Comparison of ENCODE assay signal across 1 cellular context in the genomic region with DNA sequence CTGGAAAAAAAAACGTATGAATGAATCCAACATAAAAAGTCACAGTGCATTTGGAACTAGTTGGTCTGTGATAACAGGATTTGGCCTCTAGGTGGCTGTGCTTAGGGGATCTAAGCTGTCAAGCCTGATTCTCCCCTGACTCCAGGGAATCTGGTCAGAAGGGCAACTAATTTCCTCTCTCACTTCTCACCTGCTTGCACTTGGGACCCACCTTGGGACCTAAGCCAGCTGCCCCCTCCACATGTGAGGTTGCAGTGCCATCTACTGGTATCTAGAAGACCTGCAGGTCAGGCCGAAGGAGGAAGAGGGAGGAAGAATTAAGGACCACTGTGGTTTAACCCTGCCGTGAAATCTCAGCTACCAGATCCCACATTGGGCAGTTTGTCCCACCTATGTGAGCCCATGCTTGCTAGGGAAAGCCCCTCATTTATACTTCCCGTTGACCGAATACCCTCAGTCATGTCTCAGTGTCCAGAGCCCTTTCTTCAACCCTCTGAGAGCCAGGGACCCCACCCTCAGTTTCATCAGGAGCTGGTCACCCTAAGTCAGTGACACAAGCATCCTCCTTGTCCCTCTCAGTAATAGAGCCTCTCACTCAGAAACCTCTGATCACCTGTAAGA.
TF ChIP-seq lines count a peak whose summit lies in the region.

No MANE protein-coding gene starts in this region.

TF ChIP-seq in HepG2, 621 proteins besides CTCF, POLR2A, EP300 and RAD21 (continued from another document and continues in another):
- TF ChIP-seq AKAP8 (CRISPR knock-in tag; IDR thresholded peaks at IDR 0.05) = no peak
- TF ChIP-seq ZIK1 (CRISPR knock-in tag; IDR thresholded peaks at IDR 0.05; ENCODE audit: borderline replicate concordance, low read depth) = no peak
- no peak for TF ChIP-seq KDM6A (CRISPR knock-in tag; IDR thresholded peaks at IDR 0.05; ENCODE audit: low read depth)
- no peak for TF ChIP-seq PAF1 (CRISPR knock-in tag; IDR thresholded peaks at IDR 0.05)
- no peak for TF ChIP-seq ZNF749 (CRISPR knock-in tag; IDR thresholded peaks at IDR 0.05; ENCODE audit: borderline replicate concordance)
- peak; percentile 76 for TF ChIP-seq PHF5A (CRISPR knock-in tag; IDR thresholded peaks at IDR 0.05; ENCODE audit: low read depth, unreplicated experiment)
- TF ChIP-seq, protein P1, sequence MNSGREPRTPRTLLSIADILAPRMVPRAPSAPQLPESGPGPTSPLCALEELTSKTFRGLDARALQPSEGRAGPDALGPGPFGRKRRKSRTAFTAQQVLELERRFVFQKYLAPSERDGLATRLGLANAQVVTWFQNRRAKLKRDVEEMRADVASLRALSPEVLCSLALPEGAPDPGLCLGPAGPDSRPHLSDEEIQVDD (CRISPR knock-in tag; IDR thresholded peaks at IDR 0.05; ENCODE audit: borderline replicate concordance) = no peak
- TF ChIP-seq, protein P2, sequence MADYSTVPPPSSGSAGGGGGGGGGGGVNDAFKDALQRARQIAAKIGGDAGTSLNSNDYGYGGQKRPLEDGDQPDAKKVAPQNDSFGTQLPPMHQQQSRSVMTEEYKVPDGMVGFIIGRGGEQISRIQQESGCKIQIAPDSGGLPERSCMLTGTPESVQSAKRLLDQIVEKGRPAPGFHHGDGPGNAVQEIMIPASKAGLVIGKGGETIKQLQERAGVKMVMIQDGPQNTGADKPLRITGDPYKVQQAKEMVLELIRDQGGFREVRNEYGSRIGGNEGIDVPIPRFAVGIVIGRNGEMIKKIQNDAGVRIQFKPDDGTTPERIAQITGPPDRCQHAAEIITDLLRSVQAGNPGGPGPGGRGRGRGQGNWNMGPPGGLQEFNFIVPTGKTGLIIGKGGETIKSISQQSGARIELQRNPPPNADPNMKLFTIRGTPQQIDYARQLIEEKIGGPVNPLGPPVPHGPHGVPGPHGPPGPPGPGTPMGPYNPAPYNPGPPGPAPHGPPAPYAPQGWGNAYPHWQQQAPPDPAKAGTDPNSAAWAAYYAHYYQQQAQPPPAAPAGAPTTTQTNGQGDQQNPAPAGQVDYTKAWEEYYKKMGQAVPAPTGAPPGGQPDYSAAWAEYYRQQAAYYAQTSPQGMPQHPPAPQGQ (CRISPR knock-in tag; IDR thresholded peaks at IDR 0.05; ENCODE audit: borderline replicate concordance) = no peak
- TF ChIP-seq PITX1 (CRISPR knock-in tag; IDR thresholded peaks at IDR 0.05) = peak; percentile 89
- no peak for TF ChIP-seq SYNCRIP (IDR thresholded peaks at IDR 0.05; ENCODE audit: insufficient read depth, low read depth, low read length)
- TF ChIP-seq FOXM1 (CRISPR knock-in tag; IDR thresholded peaks at IDR 0.05) = no peak
- no peak for TF ChIP-seq ZNF224 (CRISPR knock-in tag; IDR thresholded peaks at IDR 0.05)
- TF ChIP-seq TCF7L2 (IDR thresholded peaks at IDR 0.05; ENCODE audit: low read depth, low read length) = no peak
- TF ChIP-seq HNRNPK (IDR thresholded peaks at IDR 0.05; ENCODE audit: low read depth, low read length, poor library complexity, severe bottlenecking) = no peak
- TF ChIP-seq DR1 (CRISPR knock-in tag; IDR thresholded peaks at IDR 0.05) = no peak
- TF ChIP-seq, protein P3, sequence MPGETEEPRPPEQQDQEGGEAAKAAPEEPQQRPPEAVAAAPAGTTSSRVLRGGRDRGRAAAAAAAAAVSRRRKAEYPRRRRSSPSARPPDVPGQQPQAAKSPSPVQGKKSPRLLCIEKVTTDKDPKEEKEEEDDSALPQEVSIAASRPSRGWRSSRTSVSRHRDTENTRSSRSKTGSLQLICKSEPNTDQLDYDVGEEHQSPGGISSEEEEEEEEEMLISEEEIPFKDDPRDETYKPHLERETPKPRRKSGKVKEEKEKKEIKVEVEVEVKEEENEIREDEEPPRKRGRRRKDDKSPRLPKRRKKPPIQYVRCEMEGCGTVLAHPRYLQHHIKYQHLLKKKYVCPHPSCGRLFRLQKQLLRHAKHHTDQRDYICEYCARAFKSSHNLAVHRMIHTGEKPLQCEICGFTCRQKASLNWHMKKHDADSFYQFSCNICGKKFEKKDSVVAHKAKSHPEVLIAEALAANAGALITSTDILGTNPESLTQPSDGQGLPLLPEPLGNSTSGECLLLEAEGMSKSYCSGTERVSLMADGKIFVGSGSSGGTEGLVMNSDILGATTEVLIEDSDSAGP (CRISPR knock-in tag; IDR thresholded peaks at IDR 0.05; ENCODE audit: borderline replicate concordance) = peak; percentile 34; the same call in 1 of the 2 replicates
- no peak for TF ChIP-seq FIP1L1 (IDR thresholded peaks at IDR 0.05; ENCODE audit: borderline replicate concordance, insufficient read depth, low read depth, low read length)
- no peak for TF ChIP-seq WIZ (CRISPR knock-in tag; IDR thresholded peaks at IDR 0.05)
- no peak for TF ChIP-seq MXD4 (CRISPR knock-in tag; IDR thresholded peaks at IDR 0.05)
- TF ChIP-seq, protein P4, sequence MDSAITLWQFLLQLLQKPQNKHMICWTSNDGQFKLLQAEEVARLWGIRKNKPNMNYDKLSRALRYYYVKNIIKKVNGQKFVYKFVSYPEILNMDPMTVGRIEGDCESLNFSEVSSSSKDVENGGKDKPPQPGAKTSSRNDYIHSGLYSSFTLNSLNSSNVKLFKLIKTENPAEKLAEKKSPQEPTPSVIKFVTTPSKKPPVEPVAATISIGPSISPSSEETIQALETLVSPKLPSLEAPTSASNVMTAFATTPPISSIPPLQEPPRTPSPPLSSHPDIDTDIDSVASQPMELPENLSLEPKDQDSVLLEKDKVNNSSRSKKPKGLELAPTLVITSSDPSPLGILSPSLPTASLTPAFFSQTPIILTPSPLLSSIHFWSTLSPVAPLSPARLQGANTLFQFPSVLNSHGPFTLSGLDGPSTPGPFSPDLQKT (CRISPR knock-in tag; IDR thresholded peaks at IDR 0.05; ENCODE audit: borderline replicate concordance) = no peak
- TF ChIP-seq ZNF598 (CRISPR knock-in tag; IDR thresholded peaks at IDR 0.05; ENCODE audit: borderline replicate concordance) = 0 out of 2 replicates have a peak, but pooled peaks have one; percentile 61
- no peak for TF ChIP-seq ZNF703 (CRISPR knock-in tag; IDR thresholded peaks at IDR 0.05; ENCODE audit: borderline replicate concordance)
- TF ChIP-seq, protein P5, sequence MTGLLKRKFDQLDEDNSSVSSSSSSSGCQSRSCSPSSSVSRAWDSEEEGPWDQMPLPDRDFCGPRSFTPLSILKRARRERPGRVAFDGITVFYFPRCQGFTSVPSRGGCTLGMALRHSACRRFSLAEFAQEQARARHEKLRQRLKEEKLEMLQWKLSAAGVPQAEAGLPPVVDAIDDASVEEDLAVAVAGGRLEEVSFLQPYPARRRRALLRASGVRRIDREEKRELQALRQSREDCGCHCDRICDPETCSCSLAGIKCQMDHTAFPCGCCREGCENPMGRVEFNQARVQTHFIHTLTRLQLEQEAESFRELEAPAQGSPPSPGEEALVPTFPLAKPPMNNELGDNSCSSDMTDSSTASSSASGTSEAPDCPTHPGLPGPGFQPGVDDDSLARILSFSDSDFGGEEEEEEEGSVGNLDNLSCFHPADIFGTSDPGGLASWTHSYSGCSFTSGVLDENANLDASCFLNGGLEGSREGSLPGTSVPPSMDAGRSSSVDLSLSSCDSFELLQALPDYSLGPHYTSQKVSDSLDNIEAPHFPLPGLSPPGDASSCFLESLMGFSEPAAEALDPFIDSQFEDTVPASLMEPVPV (CRISPR knock-in tag; IDR thresholded peaks at IDR 0.05) = no peak
- no peak for TF ChIP-seq SMYD3 (CRISPR knock-in tag; IDR thresholded peaks at IDR 0.05)
- TF ChIP-seq FOXK2 (IDR thresholded peaks at IDR 0.05) = no peak
- 0 out of 2 replicates have a peak, but pooled peaks have one; percentile 43 for TF ChIP-seq MEIS1 (CRISPR knock-in tag; IDR thresholded peaks at IDR 0.05; ENCODE audit: borderline replicate concordance)
- no peak for TF ChIP-seq ZNF850 (CRISPR knock-in tag; conservative IDR thresholded peaks at IDR 0.05)
- TF ChIP-seq, protein P6, sequence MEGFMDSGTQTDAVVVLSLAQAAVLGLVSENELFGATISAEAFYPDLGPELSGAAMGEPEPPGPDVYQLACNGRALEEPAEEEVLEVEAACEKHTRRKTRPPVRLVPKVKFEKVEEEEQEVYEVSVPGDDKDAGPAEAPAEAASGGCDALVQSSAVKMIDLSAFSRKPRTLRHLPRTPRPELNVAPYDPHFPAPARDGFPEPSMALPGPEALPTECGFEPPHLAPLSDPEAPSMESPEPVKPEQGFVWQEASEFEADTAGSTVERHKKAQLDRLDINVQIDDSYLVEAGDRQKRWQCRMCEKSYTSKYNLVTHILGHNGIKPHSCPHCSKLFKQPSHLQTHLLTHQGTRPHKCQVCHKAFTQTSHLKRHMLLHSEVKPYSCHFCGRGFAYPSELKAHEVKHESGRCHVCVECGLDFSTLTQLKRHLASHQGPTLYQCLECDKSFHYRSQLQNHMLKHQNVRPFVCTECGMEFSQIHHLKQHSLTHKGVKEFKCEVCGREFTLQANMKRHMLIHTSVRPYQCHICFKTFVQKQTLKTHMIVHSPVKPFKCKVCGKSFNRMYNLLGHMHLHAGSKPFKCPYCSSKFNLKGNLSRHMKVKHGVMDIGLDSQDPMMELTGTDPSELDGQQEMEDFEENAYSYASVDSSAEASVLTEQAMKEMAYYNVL (CRISPR knock-in tag; IDR thresholded peaks at IDR 0.05; ENCODE audit: borderline replicate concordance) = peak; percentile 60; the same call in 1 of the 2 replicates
- TF ChIP-seq, protein P7, sequence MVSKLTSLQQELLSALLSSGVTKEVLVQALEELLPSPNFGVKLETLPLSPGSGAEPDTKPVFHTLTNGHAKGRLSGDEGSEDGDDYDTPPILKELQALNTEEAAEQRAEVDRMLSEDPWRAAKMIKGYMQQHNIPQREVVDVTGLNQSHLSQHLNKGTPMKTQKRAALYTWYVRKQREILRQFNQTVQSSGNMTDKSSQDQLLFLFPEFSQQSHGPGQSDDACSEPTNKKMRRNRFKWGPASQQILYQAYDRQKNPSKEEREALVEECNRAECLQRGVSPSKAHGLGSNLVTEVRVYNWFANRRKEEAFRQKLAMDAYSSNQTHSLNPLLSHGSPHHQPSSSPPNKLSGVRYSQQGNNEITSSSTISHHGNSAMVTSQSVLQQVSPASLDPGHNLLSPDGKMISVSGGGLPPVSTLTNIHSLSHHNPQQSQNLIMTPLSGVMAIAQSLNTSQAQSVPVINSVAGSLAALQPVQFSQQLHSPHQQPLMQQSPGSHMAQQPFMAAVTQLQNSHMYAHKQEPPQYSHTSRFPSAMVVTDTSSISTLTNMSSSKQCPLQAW (CRISPR knock-in tag; IDR thresholded peaks at IDR 0.05) = peak; percentile 81
- no peak for TF ChIP-seq ZFP1 (CRISPR knock-in tag; IDR thresholded peaks at IDR 0.05)
- no peak for TF ChIP-seq ZNF138 (CRISPR knock-in tag; IDR thresholded peaks at IDR 0.05; ENCODE audit: low read depth)
- TF ChIP-seq ARHGAP35 (CRISPR knock-in tag; IDR thresholded peaks at IDR 0.05; ENCODE audit: borderline replicate concordance) = no peak
- no peak for TF ChIP-seq NBN (conservative IDR thresholded peaks at IDR 0.05)
- TF ChIP-seq KLF11 (CRISPR knock-in tag; IDR thresholded peaks at IDR 0.05) = no peak
- TF ChIP-seq, protein P8, sequence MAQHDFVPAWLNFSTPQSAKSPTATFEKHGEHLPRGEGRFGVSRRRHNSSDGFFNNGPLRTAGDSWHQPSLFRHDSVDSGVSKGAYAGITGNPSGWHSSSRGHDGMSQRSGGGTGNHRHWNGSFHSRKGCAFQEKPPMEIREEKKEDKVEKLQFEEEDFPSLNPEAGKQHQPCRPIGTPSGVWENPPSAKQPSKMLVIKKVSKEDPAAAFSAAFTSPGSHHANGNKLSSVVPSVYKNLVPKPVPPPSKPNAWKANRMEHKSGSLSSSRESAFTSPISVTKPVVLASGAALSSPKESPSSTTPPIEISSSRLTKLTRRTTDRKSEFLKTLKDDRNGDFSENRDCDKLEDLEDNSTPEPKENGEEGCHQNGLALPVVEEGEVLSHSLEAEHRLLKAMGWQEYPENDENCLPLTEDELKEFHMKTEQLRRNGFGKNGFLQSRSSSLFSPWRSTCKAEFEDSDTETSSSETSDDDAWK (CRISPR knock-in tag; IDR thresholded peaks at IDR 0.05) = no peak
- TF ChIP-seq, protein P9, sequence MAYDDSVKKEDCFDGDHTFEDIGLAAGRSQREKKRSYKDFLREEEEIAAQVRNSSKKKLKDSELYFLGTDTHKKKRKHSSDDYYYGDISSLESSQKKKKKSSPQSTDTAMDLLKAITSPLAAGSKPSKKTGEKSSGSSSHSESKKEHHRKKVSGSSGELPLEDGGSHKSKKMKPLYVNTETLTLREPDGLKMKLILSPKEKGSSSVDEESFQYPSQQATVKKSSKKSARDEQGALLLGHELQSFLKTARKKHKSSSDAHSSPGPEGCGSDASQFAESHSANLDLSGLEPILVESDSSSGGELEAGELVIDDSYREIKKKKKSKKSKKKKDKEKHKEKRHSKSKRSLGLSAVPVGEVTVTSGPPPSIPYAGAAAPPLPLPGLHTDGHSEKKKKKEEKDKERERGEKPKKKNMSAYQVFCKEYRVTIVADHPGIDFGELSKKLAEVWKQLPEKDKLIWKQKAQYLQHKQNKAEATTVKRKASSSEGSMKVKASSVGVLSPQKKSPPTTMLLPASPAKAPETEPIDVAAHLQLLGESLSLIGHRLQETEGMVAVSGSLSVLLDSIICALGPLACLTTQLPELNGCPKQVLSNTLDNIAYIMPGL (CRISPR knock-in tag; IDR thresholded peaks at IDR 0.05; ENCODE audit: borderline replicate concordance in 1 of 2, low read depth in 1 of 2) = peak; percentile 79 to 83
- TF ChIP-seq PHF21A (CRISPR knock-in tag; IDR thresholded peaks at IDR 0.05) = peak; percentile 81
- no peak for TF ChIP-seq RFXAP (CRISPR knock-in tag; IDR thresholded peaks at IDR 0.05; ENCODE audit: borderline replicate concordance)
- TF ChIP-seq, protein P10, sequence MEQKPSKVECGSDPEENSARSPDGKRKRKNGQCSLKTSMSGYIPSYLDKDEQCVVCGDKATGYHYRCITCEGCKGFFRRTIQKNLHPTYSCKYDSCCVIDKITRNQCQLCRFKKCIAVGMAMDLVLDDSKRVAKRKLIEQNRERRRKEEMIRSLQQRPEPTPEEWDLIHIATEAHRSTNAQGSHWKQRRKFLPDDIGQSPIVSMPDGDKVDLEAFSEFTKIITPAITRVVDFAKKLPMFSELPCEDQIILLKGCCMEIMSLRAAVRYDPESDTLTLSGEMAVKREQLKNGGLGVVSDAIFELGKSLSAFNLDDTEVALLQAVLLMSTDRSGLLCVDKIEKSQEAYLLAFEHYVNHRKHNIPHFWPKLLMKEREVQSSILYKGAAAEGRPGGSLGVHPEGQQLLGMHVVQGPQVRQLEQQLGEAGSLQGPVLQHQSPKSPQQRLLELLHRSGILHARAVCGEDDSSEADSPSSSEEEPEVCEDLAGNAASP (CRISPR knock-in tag; IDR thresholded peaks at IDR 0.05; ENCODE audit: borderline replicate concordance) = peak; percentile 63
- TF ChIP-seq KDM2A (CRISPR knock-in tag; IDR thresholded peaks at IDR 0.05; ENCODE audit: borderline replicate concordance, low read depth) = peak; percentile 54; the same call in 1 of the 2 replicates
- TF ChIP-seq HDAC2 (CRISPR knock-in tag; IDR thresholded peaks at IDR 0.05) = peak; percentile 74
- TF ChIP-seq, protein P11, sequence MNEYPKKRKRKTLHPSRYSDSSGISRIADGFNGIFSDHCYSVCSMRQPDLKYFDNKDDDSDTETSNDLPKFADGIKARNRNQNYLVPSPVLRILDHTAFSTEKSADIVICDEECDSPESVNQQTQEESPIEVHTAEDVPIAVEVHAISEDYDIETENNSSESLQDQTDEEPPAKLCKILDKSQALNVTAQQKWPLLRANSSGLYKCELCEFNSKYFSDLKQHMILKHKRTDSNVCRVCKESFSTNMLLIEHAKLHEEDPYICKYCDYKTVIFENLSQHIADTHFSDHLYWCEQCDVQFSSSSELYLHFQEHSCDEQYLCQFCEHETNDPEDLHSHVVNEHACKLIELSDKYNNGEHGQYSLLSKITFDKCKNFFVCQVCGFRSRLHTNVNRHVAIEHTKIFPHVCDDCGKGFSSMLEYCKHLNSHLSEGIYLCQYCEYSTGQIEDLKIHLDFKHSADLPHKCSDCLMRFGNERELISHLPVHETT (CRISPR knock-in tag; conservative IDR thresholded peaks at IDR 0.05) = no peak
- peak; percentile 85 for TF ChIP-seq ZMYM4 (CRISPR knock-in tag; IDR thresholded peaks at IDR 0.05)
